ENCODE assay signal across 21 cellular contexts in the genomic region with DNA sequence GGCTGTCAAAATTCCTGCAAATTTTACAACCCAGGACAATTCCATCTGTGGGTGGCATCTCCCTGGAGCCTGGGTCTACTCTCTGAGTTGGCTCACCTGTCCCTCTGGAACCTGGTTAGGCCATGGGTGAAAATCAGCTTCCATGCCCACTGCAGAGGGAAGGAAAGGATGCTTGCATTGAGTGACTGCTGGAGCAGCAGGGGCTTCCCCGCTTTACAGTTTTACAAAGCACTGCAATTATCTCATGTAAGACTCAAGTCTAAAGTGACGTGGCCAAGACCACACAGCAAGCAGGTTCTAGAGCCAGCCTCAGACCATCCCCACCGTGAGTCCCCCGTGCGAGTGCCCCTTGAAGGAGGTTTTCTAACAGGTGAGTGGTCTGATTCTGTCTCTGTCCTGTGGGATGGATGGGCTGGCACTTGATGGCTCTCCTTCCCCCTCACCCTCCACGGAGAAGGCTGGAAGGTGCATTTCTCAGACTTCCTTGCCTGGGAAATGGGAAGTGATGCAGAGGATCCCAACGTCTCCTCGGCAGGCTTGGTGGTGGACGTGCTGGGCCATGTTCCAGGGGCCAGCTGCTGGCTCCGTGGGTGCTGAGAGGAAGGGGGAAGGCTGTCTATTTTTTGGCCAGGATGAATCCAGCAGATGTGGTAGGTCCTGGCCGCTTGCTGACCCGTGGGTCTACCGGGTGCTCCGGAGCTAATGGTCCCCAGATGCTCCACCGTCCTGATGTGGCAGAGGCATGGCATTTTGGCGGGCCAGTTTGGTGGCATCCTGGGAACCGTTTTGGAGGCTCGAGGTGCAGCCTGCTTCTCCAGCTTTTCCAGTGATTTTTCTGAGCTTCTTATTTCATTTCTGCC. TPM values are rescaled to one million over a fixed set of nuclear protein-coding genes. Genes with fewer than 3 reads are reported as not detected.
DNase-seq lines count a peak whose midpoint lies in the region; ATAC-seq, FAIRE-seq and TF ChIP-seq lines count a peak whose summit lies in the region.
"Had no signal": no experiment of that assay in that cellular context is flagged by ENCODE, and none has a peak within 500 bp of the region (broad histone marks: within the 10 kb centered on the region; RNA-seq: fewer than 3 reads in every experiment).

No MANE protein-coding gene starts in this region.

- H2BK15ac ChIP-seq in H9 (ENCODE audit: low read depth, low read length) (no peak overlapping the region), H1 (ENCODE audit: low read length) (0 out of 2 replicates have a peak overlapping the region, but pooled peaks have one; percentile 72)

- no peak overlapping the region for H3K27ac Mint-ChIP-seq in activated naive CD8-positive, alpha-beta T cell treated with anti-CD3 and anti-CD28 coated beads, Interleukin-2, amount 50 U/mL, for 24 hours
- H3K27ac Mint-ChIP-seq in activated naive CD8-positive, alpha-beta T cell treated with anti-CD3 and anti-CD28 coated beads for 36 hours = no peak overlapping the region
- H3K27ac Mint-ChIP-seq in H9 (no peak overlapping the region), type B pancreatic cell (peak overlapping the region; percentile 26)
- H3K27ac Mint-ChIP-seq: HFFc6 had no signal

- H3K36me3 ChIP-seq in H1 (ENCODE audit: control insufficient read depth in 2 of 4, insufficient read depth in 4 of 4, low read length in 3 of 4) = no peaks in the 10 kb centered on the region
- H3K36me3 ChIP-seq: MG63, Peyer's patch had no signal

- no peak overlapping the region for H4K5ac ChIP-seq in H9 (ENCODE audit: insufficient read length, low read depth, low read length)
- H4K5ac ChIP-seq in H1 (ENCODE audit: insufficient read length, low read depth, low read length) = no peak overlapping the region

- H2BK120ac ChIP-seq in H9 (ENCODE audit: low read depth, low read length, poor library complexity, severe bottlenecking) = no peak overlapping the region
- H2BK120ac ChIP-seq in H1 (replicated peaks; ENCODE audit: low read depth, low read length) = no peak overlapping the region

- no peak overlapping the region for H2BK20ac ChIP-seq in H9 (ENCODE audit: low read depth, low read length, poor library complexity, severe bottlenecking)
- H2BK20ac ChIP-seq in H1 (ENCODE audit: low read length) = no peak overlapping the region

- H3K4me3 Mint-ChIP-seq in activated naive CD8-positive, alpha-beta T cell treated with anti-CD3 and anti-CD28 coated beads, Interleukin-2, amount 50 U/mL, for 24 hours = no peak overlapping the region
- no peak overlapping the region for H3K4me3 Mint-ChIP-seq in activated naive CD8-positive, alpha-beta T cell treated with anti-CD3 and anti-CD28 coated beads for 36 hours
- no peak overlapping the region; a peak in 1 of 5 replicates for H3K4me3 Mint-ChIP-seq in H9
- H3K4me3 Mint-ChIP-seq in type B pancreatic cell = no peak overlapping the region
- H3K4me3 Mint-ChIP-seq: CD8-positive, alpha-beta memory T cell; HFFc6 had no signal

- no peaks in the 10 kb centered on the region for H3K9me3 Mint-ChIP-seq in activated naive CD8-positive, alpha-beta T cell treated with anti-CD3 and anti-CD28 coated beads, Interleukin-2, amount 50 U/mL, for 24 hours
- H3K9me3 Mint-ChIP-seq in activated naive CD8-positive, alpha-beta T cell treated with anti-CD3 and anti-CD28 coated beads for 36 hours = no peaks in the 10 kb centered on the region
- H3K9me3 Mint-ChIP-seq in H9 (no peaks in the 10 kb centered on the region), type B pancreatic cell (no peaks in the 10 kb centered on the region)
- H3K9me3 Mint-ChIP-seq: HFFc6 had no signal

- H3K27ac ChIP-seq in H9 (ENCODE audit: insufficient read length, low read depth, low read length) (no peak overlapping the region), H1 (ENCODE audit: low read depth, low read length) (no peak overlapping the region)
- H3K27ac ChIP-seq: C4-2B, Peyer's patch had no signal

- FAIRE-seq in H1 (lab: Jason Lieb, UNC) = no peak
- FAIRE-seq: A204.1, K562 had no signal

- no peak overlapping the region for H3K14ac ChIP-seq in H9 (ENCODE audit: insufficient read depth, low read length)
- H3K14ac ChIP-seq in H1 (ENCODE audit: insufficient read length) = no peak overlapping the region

- H3K4me2 ChIP-seq in H9 (ENCODE audit: insufficient read depth, insufficient read length, low read length) (no peak overlapping the region), H1 (ENCODE audit: insufficient read depth in 1 of 2, low read depth in 2 of 2, low read length in 2 of 2) (no peak overlapping the region)

- WGBS in H9 (ENCODE audit: extremely low coverage, insufficient read length, low lambda C conversion rate) = no CpG with 5 or more reads among the region's 18 CpGs
- 81% methylated on average over 18 of the region's 18 CpGs; no CpG with 5 or more reads in 1 of the 2 experiments for WGBS in H1 (ENCODE audit: extremely low coverage in 1 of 2, insufficient coverage in 1 of 2, insufficient read length in 1 of 2, insufficient replicate concordance in 2 of 2, low coverage in 1 of 2, low lambda C conversion rate in 2 of 2, missing lambda C conversion rate in 1 of 2), 2 experiments

- H3K4me1 Mint-ChIP-seq in activated naive CD8-positive, alpha-beta T cell treated with anti-CD3 and anti-CD28 coated beads, Interleukin-2, amount 50 U/mL, for 24 hours = peaks cover 6% of the 10 kb centered on the region
- H3K4me1 Mint-ChIP-seq in activated naive CD8-positive, alpha-beta T cell treated with anti-CD3 and anti-CD28 coated beads for 36 hours = no peaks in the 10 kb centered on the region
- H3K4me1 Mint-ChIP-seq in H9 (peaks cover 37 to 54% of the 10 kb centered on the region in 2 experiments), type B pancreatic cell (ENCODE audit: unreplicated experiment) (peaks cover 21% of the 10 kb centered on the region)
- H3K4me1 Mint-ChIP-seq: CD8-positive, alpha-beta memory T cell had no signal

- H3K79me2 ChIP-seq in H9 (ENCODE audit: insufficient read depth, low read length) = no peaks in the 10 kb centered on the region
- H3K79me2 ChIP-seq in H1 (ENCODE audit: control insufficient read depth in 1 of 2, insufficient read depth in 2 of 2, low read length in 2 of 2) = no peaks in the 10 kb centered on the region

- H3K9me3 ChIP-seq in H9 (ENCODE audit: control insufficient read depth, low read depth, low read length) = no peaks in the 10 kb centered on the region
- no peaks in the 10 kb centered on the region for H3K9me3 ChIP-seq in H1 (ENCODE audit: insufficient read depth in 2 of 2, low read depth in 1 of 2, low read length in 1 of 2)
- H3K9me3 ChIP-seq: MG63, Peyer's patch had no signal

- ATAC-seq in activated naive CD8-positive, alpha-beta T cell treated with anti-CD3 and anti-CD28 coated beads, Interleukin-2, amount 50 U/mL, for 24 hours = peak; percentile 29
- no peak for ATAC-seq in HG03469 (IDR thresholded peaks at IDR 0.05; ENCODE audit: unreplicated experiment)
- ATAC-seq: K562 had no signal

- no peaks in the 10 kb centered on the region for H3K23me2 ChIP-seq in H9 (ENCODE audit: insufficient read length, low read depth, low read length, poor library complexity, severe bottlenecking)
- H3K23me2 ChIP-seq in H1 (ENCODE audit: low read depth, low read length) = peaks cover 2% of the 10 kb centered on the region; the same call in 1 of the 2 replicates

- H3K23ac ChIP-seq in H9 (ENCODE audit: insufficient read length, low read depth, low read length) (no peak overlapping the region), H1 (ENCODE audit: insufficient read length) (no peak overlapping the region)

- no peaks in the 10 kb centered on the region for H4K20me1 ChIP-seq in H9 (ENCODE audit: control insufficient read depth, insufficient read depth, insufficient read length)
- no peaks in the 10 kb centered on the region for H4K20me1 ChIP-seq in H1 (replicated peaks in 1 of 2; ENCODE audit: control insufficient read depth in 1 of 2, insufficient read depth in 2 of 2, low read length in 2 of 2)

- no peak overlapping the region for H3K4me3 ChIP-seq in H1 (ENCODE audit: extremely low read depth in 1 of 4, insufficient read depth in 2 of 4, low read depth in 3 of 4, low read length in 4 of 4)
- H3K4me3 ChIP-seq: K562, MG63, Peyer's patch had no signal

- TF ChIP-seq RAD21 in H1 (IDR thresholded peaks at IDR 0.05 in 1 of 2, conservative IDR thresholded peaks at IDR 0.05 in 1 of 2; ENCODE audit: low read depth in 2 of 2, low read length in 2 of 2) = no peak

- H3K27me3 Mint-ChIP-seq in activated naive CD8-positive, alpha-beta T cell treated with anti-CD3 and anti-CD28 coated beads, Interleukin-2, amount 50 U/mL, for 24 hours = peaks cover 12% of the 10 kb centered on the region
- H3K27me3 Mint-ChIP-seq in activated naive CD8-positive, alpha-beta T cell treated with anti-CD3 and anti-CD28 coated beads for 36 hours = peaks cover 20% of the 10 kb centered on the region
- H3K27me3 Mint-ChIP-seq in H9 (ENCODE audit: low read depth) (peaks cover 39% of the 10 kb centered on the region), type B pancreatic cell (peaks cover 7% of the 10 kb centered on the region)

- H3K18ac ChIP-seq in H9 (ENCODE audit: insufficient read length, low read depth, low read length) (peak overlapping the region; percentile 17), H1 (ENCODE audit: extremely low read depth, low read length) (no peak overlapping the region; the same call in 1 of the 2 replicates)

- TF ChIP-seq POLR2A in H1 (IDR thresholded peaks at IDR 0.05; ENCODE audit: control extremely low read depth in 1 of 2, low read depth in 2 of 2, low read length in 2 of 2) = no peak

- H4K8ac ChIP-seq in H9 (replicated peaks; ENCODE audit: insufficient read length, low read depth, low read length) (no peak overlapping the region), H1 (ENCODE audit: extremely low read depth, insufficient read depth, low read length) (no peak overlapping the region)

- H4K91ac ChIP-seq in H9 (ENCODE audit: insufficient read length, low read depth, low read length) (no peak overlapping the region), H1 (replicated peaks; ENCODE audit: insufficient read length, low read length) (no peak overlapping the region)

- no peaks in the 10 kb centered on the region for H3K79me1 ChIP-seq in H9 (ENCODE audit: insufficient read depth, low read depth, low read length, poor library complexity, severe bottlenecking)
- H3K79me1 ChIP-seq in H1 (ENCODE audit: low read depth, low read length) = no peaks in the 10 kb centered on the region

- CTCF ChIA-PET in H1 (lab: Charles Lee; ENCODE audit: partially characterized antibody) = interaction anchor here (0.7 to 3.1 kb wide), 9 partner anchors 8 to 218 kb away, joined by 3 to 11 read pairs (median 3); no protein-coding TSS in a partner anchor

- H2AK5ac ChIP-seq in H9 (ENCODE audit: insufficient read length, low read length) (no peak overlapping the region), H1 (ENCODE audit: low read depth, low read length) (no peak overlapping the region)

- H2AFZ ChIP-seq in H9 (ENCODE audit: low read length) (no peak overlapping the region), H1 (ENCODE audit: low read length) (no peak overlapping the region)

- DNase-seq in activated naive CD8-positive, alpha-beta T cell treated with anti-CD3 and anti-CD28 coated beads, Interleukin-2, amount 50 U/mL, for 24 hours = no peak
- DNase-seq in activated naive CD8-positive, alpha-beta T cell treated with anti-CD3 and anti-CD28 coated beads for 36 hours = no peak
- DNase-seq in H9 = no peak
- DNase-seq in H1 (ENCODE audit: low read depth in 1 of 2, low spot score in 2 of 2) = no peak
- DNase-seq in type B pancreatic cell (ENCODE audit: extremely low spot score, unreplicated experiment) = no peak
- no peak for DNase-seq in islet precursor cell
- no peak for DNase-seq in NCI-H187 treated with DMSO at 0.1 percent for 48 hours (lab: John Stamatoyannopoulos, UW)
- DNase-seq: CD8-positive, alpha-beta memory T cell; GDM1; HFFc6; MG63; NCI-H1417; NCI-H187; NCI-H2107; NCI-H446 treated with DMSO at 0.1 percent for 48 hours; NCI-H69 had no signal

- TF ChIP-seq CTCF in H9 (conservative IDR thresholded peaks at IDR 0.05) = no peak
- no peak for TF ChIP-seq CTCF in H1 (IDR thresholded peaks at IDR 0.05; ENCODE audit: control extremely low read depth in 1 of 3, insufficient read depth in 1 of 3, low read depth in 1 of 3, low read length in 3 of 3)
- no peak for TF ChIP-seq CTCF in type B pancreatic cell (conservative IDR thresholded peaks at IDR 0.05)

- no peaks in the 10 kb centered on the region for H3K27me3 ChIP-seq in H9 (ENCODE audit: insufficient read depth, low read length)
- H3K27me3 ChIP-seq in H1 (replicated peaks in 1 of 4; ENCODE audit: control insufficient read depth in 3 of 4, extremely low read depth in 1 of 4, insufficient read depth in 3 of 4, low read length in 3 of 4) = no peaks in the 10 kb centered on the region; a peak in 2 of 7 replicates
- H3K27me3 ChIP-seq: MG63, Peyer's patch had no signal

- POLR2A ChIA-PET in H1 (lab: Charles Lee; ENCODE audit: partially characterized antibody) = interaction anchor here (1.0 kb wide), 1 partner anchor 26 kb away, joined by 4 read pairs; a partner anchor contains a TSS

- H3K9ac ChIP-seq in H9 (ENCODE audit: extremely low read depth, insufficient read length, low read length) (no peak overlapping the region), H1 (replicated peaks in 1 of 4; ENCODE audit: extremely low read depth in 1 of 4, low read depth in 3 of 4, low read length in 3 of 4) (no peak overlapping the region)

- no peaks in the 10 kb centered on the region for H3K4me1 ChIP-seq in H9 (ENCODE audit: insufficient read depth, low read length)
- peaks cover 0 to 13% (median 8%) of the 10 kb centered on the region in 4 experiments; a peak in 6 of 7 replicates for H3K4me1 ChIP-seq in H1 (replicated peaks in 1 of 4; ENCODE audit: control insufficient read depth in 3 of 4, insufficient read depth in 4 of 4, low read length in 3 of 4)

- no peak overlapping the region for H2BK12ac ChIP-seq in H9 (ENCODE audit: insufficient read length, low read depth, low read length)
- 0 out of 2 replicates have a peak overlapping the region, but pooled peaks have one; percentile 39 for H2BK12ac ChIP-seq in H1 (ENCODE audit: low read depth, low read length)

- H3K4ac ChIP-seq in H9 (ENCODE audit: low read depth, low read length) = no peak overlapping the region
- H3K4ac ChIP-seq in H1 (replicated peaks; ENCODE audit: insufficient read length, low read depth, low read length) = no peak overlapping the region

- no peak overlapping the region for H3T11ph ChIP-seq in H9 (ENCODE audit: low read length)

- no peak for TF ChIP-seq EP300 in H1 (IDR thresholded peaks at IDR 0.05; ENCODE audit: borderline replicate concordance in 1 of 2, low read depth in 2 of 2, low read length in 2 of 2)

- no peaks in the 10 kb centered on the region for H3K36me3 Mint-ChIP-seq in activated naive CD8-positive, alpha-beta T cell treated with anti-CD3 and anti-CD28 coated beads, Interleukin-2, amount 50 U/mL, for 24 hours (ENCODE audit: low read depth)
- H3K36me3 Mint-ChIP-seq in activated naive CD8-positive, alpha-beta T cell treated with anti-CD3 and anti-CD28 coated beads for 36 hours = no peaks in the 10 kb centered on the region
- H3K36me3 Mint-ChIP-seq in H9 (ENCODE audit: insufficient read depth in 1 of 3, low read depth in 3 of 3) (no peaks in the 10 kb centered on the region; a peak in 1 of 7 replicates), type B pancreatic cell (no peaks in the 10 kb centered on the region)
- H3K36me3 Mint-ChIP-seq: CD8-positive, alpha-beta memory T cell had no signal

- H3K56ac ChIP-seq in H9 (ENCODE audit: insufficient read length, low read depth, low read length) (no peak overlapping the region), H1 (replicated peaks; ENCODE audit: insufficient read length, low read depth, low read length) (no peak overlapping the region)

- no peak overlapping the region for H2BK5ac ChIP-seq in H9 (ENCODE audit: insufficient read length, low read length)
- no peak overlapping the region for H2BK5ac ChIP-seq in H1 (ENCODE audit: low read depth, low read length)

RNA-seq across cellular contexts. Expression of a gene that starts 26.3 kb away (rescaled TPM):
- 10 to 100 TPM; 18.2 to 18.6 TPM for total RNA-seq in activated naive CD8-positive, alpha-beta T cell treated with anti-CD3 and anti-CD28 coated beads for 36 hours
- total RNA-seq in H9 (2021) (5.1 and 6.2 TPM in 2 replicates), type B pancreatic cell (ENCODE audit: low replicate concordance) (39.6 and 76.2 TPM in 2 replicates)
- 3.2 and 4.0 TPM in 2 replicates for total RNA-seq in H1 (2021; fragmentation: NEBNext Ultra II Directional; extraction: Animal tissue kit (Norgen Biotek cat#: 25700))
- 1.8 and 3.6 TPM in 2 replicates for polyA plus RNA-seq in H1 (2011; rRNA removed)
- 3.5 TPM for polyA plus RNA-seq in H1 (2011; cell fraction: cytosol; rRNA removed)
- 5.3 TPM for polyA plus RNA-seq in H1 (2011; cell fraction: nucleus; rRNA removed)
- 0.79 to 2.9 TPM (median 2.4 TPM) in 4 replicates for polyA plus RNA-seq in H1 (2012, experiment 1 of 2)
- 1.8 TPM for polyA plus RNA-seq in H1 (2012, experiment 2 of 2)
- polyA plus RNA-seq in H1 (2013, experiment 1 of 2) = 2.0 TPM
- polyA plus RNA-seq in H1 (2013, experiment 2 of 2) = 1.9 TPM
- 1.9 and 3.6 TPM in 2 replicates for polyA minus RNA-seq in H1 (2011; rRNA and poly(A)+ RNA removed)
- polyA minus RNA-seq in H1 (2011; cell fraction: cytosol; rRNA and poly(A)+ RNA removed) = 13.8 TPM
- 6.5 TPM for polyA minus RNA-seq in H1 (2011; cell fraction: nucleus; rRNA and poly(A)+ RNA removed)
